ENCODE assay signal across 9 cellular contexts in the genomic region with DNA sequence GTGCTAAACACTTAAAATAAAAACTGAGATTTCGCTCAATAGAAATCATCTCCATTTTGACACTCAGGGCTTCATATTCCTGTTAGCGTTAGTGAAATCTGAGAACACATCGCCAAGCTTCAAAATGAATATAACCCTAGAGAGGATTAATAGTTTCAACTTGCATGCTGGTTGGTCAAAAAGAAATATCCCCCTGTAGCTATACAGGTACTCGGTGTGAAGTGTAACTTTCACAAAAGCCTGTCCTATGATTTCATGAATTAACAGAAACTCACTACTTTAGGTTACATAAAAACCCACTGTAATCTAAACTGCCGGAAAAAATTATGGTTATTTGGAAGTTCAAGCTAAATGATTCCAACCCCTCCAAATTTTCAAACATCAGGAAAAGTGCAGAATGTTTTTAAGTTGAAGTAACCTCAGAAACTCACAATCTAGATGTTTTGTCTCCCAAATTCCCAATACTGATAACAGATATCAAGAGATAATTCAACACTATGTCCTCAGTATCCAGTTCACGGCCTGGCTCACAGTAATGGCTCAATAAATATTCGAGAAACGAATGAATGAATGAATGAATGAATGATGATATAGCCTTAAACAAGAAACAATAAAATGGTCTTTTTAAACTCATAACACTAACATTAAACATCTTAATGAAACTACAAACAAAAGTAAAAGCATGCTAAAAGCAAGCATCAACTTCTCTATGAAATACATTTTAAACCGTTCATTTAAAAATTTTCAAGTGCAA. TPM values are rescaled to one million over a fixed set of nuclear protein-coding genes. Genes with fewer than 3 reads are reported as not detected.
DNase-seq lines count a peak whose midpoint lies in the region; ATAC-seq and TF ChIP-seq lines count a peak whose summit lies in the region.
"Had no signal": no experiment of that assay in that cellular context is flagged by ENCODE, and none has a peak within 500 bp of the region (broad histone marks: within the 10 kb centered on the region; RNA-seq: fewer than 3 reads in every experiment).

No MANE protein-coding gene starts in this region.

- ATAC-seq in HG02885 (IDR thresholded peaks at IDR 0.05; ENCODE audit: poor library complexity, unreplicated experiment) = no peak

- H3K27ac Mint-ChIP-seq in H9 = no peak overlapping the region; a peak in 1 of 7 replicates
- no peak overlapping the region for H3K27ac Mint-ChIP-seq in activated naive CD8-positive, alpha-beta T cell

- peaks cover 36 to 66% (median 47%) of the 10 kb centered on the region in 10 experiments for H3K4me1 ChIP-seq in BLaER1 treated with 17β-estradiol and CSF1 and Interleukin-3, amounts not matched to agents 10 nM and 100 nM
- no peaks in the 10 kb centered on the region for H3K4me1 ChIP-seq in H9 (ENCODE audit: insufficient read depth, low read length)
- peaks cover 2% of the 10 kb centered on the region for H3K4me1 ChIP-seq in mesendoderm (ENCODE audit: control insufficient read depth, low read depth, low read length)

- H4K91ac ChIP-seq in H9 (ENCODE audit: insufficient read length, low read depth, low read length) = no peak overlapping the region

- H3K4me3 ChIP-seq in BLaER1 treated with 17β-estradiol and CSF1 and Interleukin-3, amounts not matched to agents 10 nM and 100 nM = peak overlapping the region; percentile 74 to 92 (median 86); a peak in 19 of 20 replicates
- peak overlapping the region; percentile 4 for H3K4me3 ChIP-seq in mesendoderm (ENCODE audit: low read length)

- H4K8ac ChIP-seq in H9 (replicated peaks; ENCODE audit: insufficient read length, low read depth, low read length) = no peak overlapping the region
- H4K8ac ChIP-seq in mesendoderm (ENCODE audit: low read depth, low read length) = no peak overlapping the region

- H3T11ph ChIP-seq in H9 (ENCODE audit: low read length) = no peak overlapping the region

- H3K4me3 Mint-ChIP-seq in H9 = peak overlapping the region; percentile 97 to 99
- H3K4me3 Mint-ChIP-seq in activated naive CD8-positive, alpha-beta T cell = peak overlapping the region; percentile 97

- H4K5ac ChIP-seq in H9 (ENCODE audit: insufficient read length, low read depth, low read length) (no peak overlapping the region), mesendoderm (ENCODE audit: low read length) (no peak overlapping the region)

- peaks cover 46 to 51% of the 10 kb centered on the region in 2 experiments for H3K4me1 Mint-ChIP-seq in H9
- peaks cover 67% of the 10 kb centered on the region for H3K4me1 Mint-ChIP-seq in activated naive CD8-positive, alpha-beta T cell (ENCODE audit: low read depth)

- H3K4ac ChIP-seq in H9 (ENCODE audit: low read depth, low read length) (no peak overlapping the region), mesendoderm (ENCODE audit: low read depth, low read length) (no peak overlapping the region)

- no peak overlapping the region for H2AFZ ChIP-seq in H9 (ENCODE audit: low read length)

- no peak overlapping the region for H2BK15ac ChIP-seq in H9 (ENCODE audit: low read depth, low read length)
- H2BK15ac ChIP-seq in mesendoderm (replicated peaks; ENCODE audit: low read depth) = no peak overlapping the region

- H2BK12ac ChIP-seq in H9 (ENCODE audit: insufficient read length, low read depth, low read length) = no peak overlapping the region

- peaks cover 46% of the 10 kb centered on the region for H3K79me2 ChIP-seq in H9 (ENCODE audit: insufficient read depth, low read length)
- H3K79me2 ChIP-seq in mesendoderm (ENCODE audit: control insufficient read depth, insufficient read depth, low read length) = peaks cover 49% of the 10 kb centered on the region

- H3K4me2 ChIP-seq in BLaER1 treated with 17β-estradiol and CSF1 and Interleukin-3, amounts not matched to agents 10 nM and 100 nM = peak overlapping the region; percentile 60 to 95 (median 81)
- H3K4me2 ChIP-seq in H9 (ENCODE audit: insufficient read depth, insufficient read length, low read length) (peak overlapping the region; percentile 78), mesendoderm (ENCODE audit: low read length) (peak overlapping the region; percentile 37)

- peaks cover 16 to 66% (median 59%) of the 10 kb centered on the region in 11 experiments; a peak in 21 of 22 replicates for H4K20me1 ChIP-seq in BLaER1 treated with 17β-estradiol and CSF1 and Interleukin-3, amounts not matched to agents 10 nM and 100 nM
- H4K20me1 ChIP-seq in H9 (ENCODE audit: control insufficient read depth, insufficient read depth, insufficient read length) = no peaks in the 10 kb centered on the region

- H3K36me3 ChIP-seq in BLaER1 treated with 17β-estradiol and CSF1 and Interleukin-3, amounts not matched to agents 10 nM and 100 nM = peaks cover 0 to 5% (median 0%) of the 10 kb centered on the region in 11 experiments; a peak in 1 of 22 replicates
- H3K36me3 ChIP-seq in mesendoderm (ENCODE audit: control insufficient read depth, insufficient read depth, low read length) = no peaks in the 10 kb centered on the region

- H3K27me3 ChIP-seq in BLaER1 treated with 17β-estradiol and CSF1 and Interleukin-3, amounts not matched to agents 10 nM and 100 nM = no peaks in the 10 kb centered on the region
- H3K27me3 ChIP-seq in H9 (ENCODE audit: insufficient read depth, low read length) (no peaks in the 10 kb centered on the region), mesendoderm (ENCODE audit: insufficient read depth, low read length, poor library complexity) (no peaks in the 10 kb centered on the region)

- no peaks in the 10 kb centered on the region for H3K9me3 ChIP-seq in BLaER1 treated with 17β-estradiol and CSF1 and Interleukin-3, amounts not matched to agents 10 nM and 100 nM (replicated peaks in 1 of 11)
- H3K9me3 ChIP-seq in H9 (ENCODE audit: control insufficient read depth, low read depth, low read length) = no peaks in the 10 kb centered on the region

- no peak overlapping the region for H3K14ac ChIP-seq in H9 (ENCODE audit: insufficient read depth, low read length)

- H2BK5ac ChIP-seq in H9 (ENCODE audit: insufficient read length, low read length) (no peak overlapping the region), mesendoderm (ENCODE audit: low read length) (no peak overlapping the region)

- TF ChIP-seq CTCF in H9 (conservative IDR thresholded peaks at IDR 0.05) = no peak

- H3K18ac ChIP-seq in H9 (ENCODE audit: insufficient read length, low read depth, low read length) (no peak overlapping the region), mesendoderm (ENCODE audit: low read length) (no peak overlapping the region)

- H3K56ac ChIP-seq in H9 (ENCODE audit: insufficient read length, low read depth, low read length) (no peak overlapping the region), mesendoderm (ENCODE audit: low read length) (no peak overlapping the region)

- no peaks in the 10 kb centered on the region for H3K27me3 Mint-ChIP-seq in H9 (ENCODE audit: low read depth)
- H3K27me3 Mint-ChIP-seq in activated naive CD8-positive, alpha-beta T cell = no peaks in the 10 kb centered on the region

- H3K9ac ChIP-seq in BLaER1 treated with 17β-estradiol and CSF1 and Interleukin-3, amounts not matched to agents 10 nM and 100 nM = peak overlapping the region; percentile 92 to 97 (median 96); a peak in 21 of 22 replicates
- H3K9ac ChIP-seq in H9 (ENCODE audit: extremely low read depth, insufficient read length, low read length) = no peak overlapping the region
- H3K9ac ChIP-seq in mesendoderm (ENCODE audit: low read length) = peak overlapping the region; percentile 2

- no peaks in the 10 kb centered on the region; a peak in 1 of 5 replicates for H3K9me3 Mint-ChIP-seq in H9
- H3K9me3 Mint-ChIP-seq in activated naive CD8-positive, alpha-beta T cell (ENCODE audit: low read depth) = no peaks in the 10 kb centered on the region

- H2BK20ac ChIP-seq in H9 (ENCODE audit: low read depth, low read length, poor library complexity, severe bottlenecking) = no peak overlapping the region

- H2BK120ac ChIP-seq in H9 (ENCODE audit: low read depth, low read length, poor library complexity, severe bottlenecking) (no peak overlapping the region), mesendoderm (ENCODE audit: low read depth, low read length) (no peak overlapping the region)

- H3K79me1 ChIP-seq in H9 (ENCODE audit: insufficient read depth, low read depth, low read length, poor library complexity, severe bottlenecking) (peaks cover 2% of the 10 kb centered on the region), mesendoderm (ENCODE audit: low read length) (no peaks in the 10 kb centered on the region)

- no peak overlapping the region for H2AK5ac ChIP-seq in H9 (ENCODE audit: insufficient read length, low read length)
- H2AK5ac ChIP-seq in mesendoderm (ENCODE audit: low read length) = no peak overlapping the region

- no CpG with 5 or more reads among the region's 9 CpGs for WGBS in H9 (ENCODE audit: extremely low coverage, insufficient read length, low lambda C conversion rate)
- 100% methylated on average over 1 of the region's 9 CpGs for WGBS in mesendoderm (ENCODE audit: extremely low coverage, insufficient coverage, low lambda C conversion rate)

- peaks cover 0 to 4% (median 2%) of the 10 kb centered on the region in 3 experiments; a peak in 4 of 7 replicates for H3K36me3 Mint-ChIP-seq in H9 (ENCODE audit: insufficient read depth in 1 of 3, low read depth in 3 of 3)
- H3K36me3 Mint-ChIP-seq in activated naive CD8-positive, alpha-beta T cell = no peaks in the 10 kb centered on the region

- peak overlapping the region in 8 of 11 experiments; percentile 93 to 98 (median 96); a peak in 14 of 22 replicates for H3K27ac ChIP-seq in BLaER1 treated with 17β-estradiol and CSF1 and Interleukin-3, amounts not matched to agents 10 nM and 100 nM
- H3K27ac ChIP-seq in H9 (ENCODE audit: insufficient read length, low read depth, low read length) (no peak overlapping the region), mesendoderm (ENCODE audit: low read depth, low read length) (no peak overlapping the region)

- H3K23ac ChIP-seq in H9 (ENCODE audit: insufficient read length, low read depth, low read length) = no peak overlapping the region
- H3K23ac ChIP-seq in mesendoderm (ENCODE audit: low read length) = no peak overlapping the region

- peaks cover 7% of the 10 kb centered on the region for H3K23me2 ChIP-seq in H9 (ENCODE audit: insufficient read length, low read depth, low read length, poor library complexity, severe bottlenecking)

- DNase-seq in H9 (no peak), mesendoderm (no peak), KG1 (lab: John Stamatoyannopoulos, UW) (no peak)
- DNase-seq in activated effector memory CD4-positive, alpha-beta T cell treated with anti-CD3 and anti-CD28 coated beads, Interleukin-2, amount 50 U/mL, for 16 hours = no peak
- no peak for DNase-seq in stimulated activated CD4-positive, alpha-beta T cell treated with anti-CD3 and anti-CD28 coated beads, Interleukin-2, amount 100 ng/mL, for 24 hours
- DNase-seq: left cardiac atrium had no signal

RNA-seq across cellular contexts. Expression of gene TLK1, which starts 2.5 kb away (rescaled TPM):
- total RNA-seq in H9 (2021) = 112 TPM in 2 replicates
- 51.8 TPM for polyA plus RNA-seq in mesendoderm (2013, experiment 1 of 2)
- 50.9 TPM for polyA plus RNA-seq in mesendoderm (2013, experiment 2 of 2)

Comparison
In these comparisons a context has a peak if more than half of its experiments do, and no peak if none do; other contexts are left out.
1. H3K27ac ChIP-seq: peak in BLaER1 treated with 17β-estradiol and CSF1 and Interleukin-3, amounts not matched to agents 10 nM and 100 nM (8 of 11); none in H9 (single experiment) and mesendoderm (single experiment).
2. Peak in every context shown above with its lines, with median percentiles within 50 percentile points of each other: H3K4me2 ChIP-seq.